19 cellular contexts compared by ENCODE assay signal in the genomic region with DNA sequence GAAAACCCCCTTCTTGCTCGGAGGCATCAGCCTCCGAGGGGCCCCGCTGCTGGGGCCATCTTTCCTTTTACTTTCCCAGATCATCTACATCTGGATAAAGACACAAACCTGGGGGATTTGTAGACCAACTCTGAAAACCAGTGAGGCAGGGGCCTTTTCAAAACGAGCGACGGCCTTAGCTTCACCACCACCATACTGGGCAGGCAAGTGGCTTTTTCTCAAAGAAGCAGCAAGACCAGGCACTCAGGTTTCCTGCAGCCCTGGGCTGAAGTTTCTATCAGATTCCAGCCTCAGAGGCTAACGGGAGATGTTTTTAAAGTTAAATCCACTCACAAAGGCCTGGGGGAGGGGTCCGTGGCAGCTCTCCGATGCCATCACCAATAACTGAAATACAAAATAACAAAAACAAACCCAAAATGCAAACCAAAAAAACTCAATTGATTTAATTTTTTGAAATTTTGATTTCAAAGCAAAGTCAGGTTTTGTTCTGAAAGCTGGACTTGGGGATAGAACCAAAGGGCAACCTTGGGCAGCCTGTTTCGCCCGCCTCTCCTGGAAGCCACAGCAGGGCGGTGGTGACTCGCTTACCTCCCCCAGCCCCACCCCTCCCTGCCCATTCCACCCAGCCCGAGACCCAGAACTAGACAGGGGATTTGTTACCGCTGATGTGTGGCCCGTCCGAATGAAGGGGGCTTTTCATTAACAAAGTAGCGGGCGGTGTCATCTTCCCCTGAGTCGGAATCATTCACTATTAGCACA. TPM values are rescaled to one million over a fixed set of nuclear protein-coding genes. Genes with fewer than 3 reads are reported as not detected.
"Had no signal": no experiment of that assay in that cellular context is flagged by ENCODE, and none has a peak within 500 bp of the region (broad histone marks: within the 10 kb centered on the region; RNA-seq: fewer than 3 reads in every experiment).

No MANE protein-coding gene starts in this region.

- H3K36me3 Mint-ChIP-seq: activated naive CD4-positive, alpha-beta T cell treated with anti-CD3 and anti-CD28 coated beads, Interleukin-2, amount 10 ng/mL, durations not matched to agents 7 days and 5 days; stimulated activated naive B cell treated with anti-CD40 and anti-IgM and Interleukin-4, amounts not matched to agents 10 μg/mL and 1 μg/mL and 100 μg/mL, for 72 hours had no signal

- H3K4me1 Mint-ChIP-seq: activated naive CD4-positive, alpha-beta T cell treated with anti-CD3 and anti-CD28 coated beads, Interleukin-2, amount 10 ng/mL, durations not matched to agents 7 days and 5 days; activated T-helper 17 cell treated with anti-CD3 and anti-CD28 coated beads, Interleukin-2, amount 50 U/mL, for 72 hours; stimulated activated naive B cell treated with anti-CD40 and anti-IgM and Interleukin-4, amounts not matched to agents 10 μg/mL and 1 μg/mL and 100 μg/mL, for 72 hours had no signal

- H3K36me3 ChIP-seq: cardiac muscle cell, colonic mucosa, heart right ventricle, left lung, neutrophil, SJSA1, upper lobe of left lung, WERI-Rb-1 had no signal

- H3K4me3 Mint-ChIP-seq: activated naive CD4-positive, alpha-beta T cell treated with anti-CD3 and anti-CD28 coated beads, Interleukin-2, amount 10 ng/mL, durations not matched to agents 7 days and 5 days; activated T-helper 17 cell treated with anti-CD3 and anti-CD28 coated beads, Interleukin-2, amount 50 U/mL, for 72 hours; stimulated activated naive B cell treated with anti-CD40 and anti-IgM and Interleukin-4, amounts not matched to agents 10 μg/mL and 1 μg/mL and 100 μg/mL, for 72 hours had no signal

- H3K27ac ChIP-seq: cardiac muscle cell, colonic mucosa, heart right ventricle, left lung, neutrophil, SJSA1, upper lobe of left lung, WERI-Rb-1 had no signal

- H3K4me3 ChIP-seq: cardiac muscle cell, colonic mucosa, heart right ventricle, left lung, SJSA1, upper lobe of left lung had no signal

- H3K4me1 ChIP-seq: colonic mucosa, heart right ventricle, left lung, SJSA1, upper lobe of left lung had no signal

- H3K27me3 Mint-ChIP-seq: activated naive CD4-positive, alpha-beta T cell treated with anti-CD3 and anti-CD28 coated beads, Interleukin-2, amount 10 ng/mL, durations not matched to agents 7 days and 5 days; stimulated activated naive B cell treated with anti-CD40 and anti-IgM and Interleukin-4, amounts not matched to agents 10 μg/mL and 1 μg/mL and 100 μg/mL, for 72 hours had no signal

- H3K9me3 Mint-ChIP-seq: activated naive CD4-positive, alpha-beta T cell treated with anti-CD3 and anti-CD28 coated beads, Interleukin-2, amount 10 ng/mL, durations not matched to agents 7 days and 5 days had no signal

- DNase-seq: activated CD4-positive, alpha-beta T cell treated with anti-CD3 and anti-CD28 coated beads for 48 hours; activated naive CD4-positive, alpha-beta T cell treated with anti-CD3 and anti-CD28 coated beads, Interleukin-2, amount 10 ng/mL, durations not matched to agents 7 days and 5 days; colonic mucosa; effector CD4-positive, alpha-beta T cell; foreskin melanocyte; heart right ventricle; left lung; right cardiac atrium; stimulated activated CD4-positive, alpha-beta T cell treated with anti-CD3 and anti-CD28 coated beads, Interleukin-2, amount 100 ng/mL, for 24 hours; stimulated activated naive B cell treated with anti-CD40 and anti-IgM and Interleukin-4, amounts not matched to agents 10 μg/mL and 1 μg/mL and 100 μg/mL, for 72 hours; T1000; upper lobe of left lung; WERI-Rb-1 had no signal

- H3K27me3 ChIP-seq: cardiac muscle cell, colonic mucosa, SJSA1, upper lobe of left lung had no signal

- ATAC-seq: activated T-helper 17 cell treated with anti-CD3 and anti-CD28 coated beads, Interleukin-2, amount 50 U/mL, for 72 hours; heart right ventricle; left lung; right cardiac atrium; stimulated activated naive B cell treated with anti-CD40 and anti-IgM and Interleukin-4, amounts not matched to agents 10 μg/mL and 1 μg/mL and 100 μg/mL, for 72 hours had no signal

- H3K27ac Mint-ChIP-seq: activated naive CD4-positive, alpha-beta T cell treated with anti-CD3 and anti-CD28 coated beads, Interleukin-2, amount 10 ng/mL, durations not matched to agents 7 days and 5 days; activated T-helper 17 cell treated with anti-CD3 and anti-CD28 coated beads, Interleukin-2, amount 50 U/mL, for 72 hours; stimulated activated naive B cell treated with anti-CD40 and anti-IgM and Interleukin-4, amounts not matched to agents 10 μg/mL and 1 μg/mL and 100 μg/mL, for 72 hours had no signal

- H3K9me3 ChIP-seq: colonic mucosa, left lung, neutrophil, SJSA1, upper lobe of left lung had no signal

RNA-seq across cellular contexts. Expression of gene SALL1, which starts 55.8 kb away (rescaled TPM):
- total RNA-seq: activated T-helper 17 cell treated with anti-CD3 and anti-CD28 coated beads, Interleukin-2, amount 50 U/mL, for 72 hours; endothelial cell of umbilical vein; left lung; posterior vena cava had no signal
